In the genomic region with DNA sequence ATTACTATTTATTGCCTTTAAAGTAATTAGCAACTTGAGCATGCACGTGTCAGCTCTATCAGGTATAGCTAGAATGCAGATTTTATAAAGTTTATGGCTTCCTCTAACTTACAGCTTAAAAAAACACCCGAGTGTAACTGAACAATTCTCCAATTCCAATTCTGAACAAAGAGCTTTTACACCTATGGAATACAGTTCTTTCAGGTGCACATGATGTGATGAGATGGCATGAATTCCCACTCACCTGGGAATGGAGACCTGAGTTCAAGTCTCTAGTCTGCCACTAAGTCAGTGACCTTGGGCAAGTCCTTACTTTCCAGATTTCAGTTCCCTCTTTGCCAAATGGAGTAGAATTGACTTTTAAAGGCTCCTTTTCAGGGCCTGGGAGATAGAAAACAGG, we compare ENCODE assay signal across 8 cellular contexts. TPM values are rescaled to one million over a fixed set of nuclear protein-coding genes. Genes with fewer than 3 reads are reported as not detected.
DNase-seq lines count a peak whose midpoint lies in the region; ATAC-seq and TF ChIP-seq lines count a peak whose summit lies in the region.

No MANE protein-coding gene starts in this region.

- POLR2A ChIA-PET in AG04449 (lab: Yijun Ruan, JAX): interaction anchor here (1.1 to 2.9 kb wide), 3 partner anchors 164 to 390 kb away, joined by 3 to 34 read pairs (median 4); no protein-coding TSS in a partner anchor

- H3K4me3 ChIP-seq in AG04449 (ENCODE audit: low read depth, low read length): peak overlapping the region; percentile 77
- peak overlapping the region; percentile 94 for H3K4me3 ChIP-seq in HUES64 (ENCODE audit: low read length)
- H3K4me3 ChIP-seq in cardiac fibroblast (replicated peaks in 1 of 2; ENCODE audit: low read depth in 2 of 2, low read length in 2 of 2): peak overlapping the region; percentile 72 to 78
- H3K4me3 ChIP-seq in mucosa of descending colon: peak overlapping the region; percentile 79

- CTCF ChIA-PET in AG04449 (lab: Yijun Ruan, JAX): interaction anchor here (1.0 to 8.4 kb wide), 2 partner anchors 223 to 228 kb away, joined by 3 to 74 read pairs; no protein-coding TSS in a partner anchor

- H3K4me1 ChIP-seq in HUES64 (ENCODE audit: insufficient read depth, low read length) (peaks cover 37% of the 10 kb centered on the region), mucosa of descending colon (ENCODE audit: low read depth) (peaks cover 32% of the 10 kb centered on the region)

- H3K27me3 ChIP-seq in HUES64 (ENCODE audit: insufficient read depth, low read length): no peaks in the 10 kb centered on the region

- no peak for ATAC-seq in mucosa of descending colon
- no peak for ATAC-seq in HG03280 (IDR thresholded peaks at IDR 0.05; ENCODE audit: unreplicated experiment)
- ATAC-seq in GM18867 (IDR thresholded peaks at IDR 0.05; ENCODE audit: unreplicated experiment): no peak

- 8% methylated on average over 2 of the region's 2 CpGs for WGBS in HUES64

- TF ChIP-seq CTCF in AG04449 (IDR thresholded peaks at IDR 0.05; ENCODE audit: insufficient read depth, low read length, missing control alignments) (no peak), cardiac fibroblast (IDR thresholded peaks at IDR 0.05; ENCODE audit: low read depth, low read length) (no peak), mucosa of descending colon (IDR thresholded peaks at IDR 0.05) (no peak)

- H3K9me3 ChIP-seq in HUES64 (ENCODE audit: insufficient read depth, low read depth, low read length) (no peaks in the 10 kb centered on the region), mucosa of descending colon (no peaks in the 10 kb centered on the region)

- intact Hi-C loops in mucosa of descending colon (cut with DNase I, micrococcal nuclease): loop anchor here (5.0 to 10.0 kb wide), 3 partner anchors 66 to 232 kb away; no protein-coding TSS in a partner anchor

- H3K27ac ChIP-seq in HUES64 (ENCODE audit: low read depth, low read length): peak overlapping the region; percentile 96; the same call in 1 of the 2 replicates

- H3K36me3 ChIP-seq in HUES64 (ENCODE audit: insufficient read depth, low read length) (peaks cover 55% of the 10 kb centered on the region), mucosa of descending colon (ENCODE audit: low read depth) (no peaks in the 10 kb centered on the region)

- DNase-seq in AG04449 (ENCODE audit: low read depth, low spot score) (no peak), cardiac fibroblast (ENCODE audit: low read depth in 2 of 2) (no peak), mucosa of descending colon (no peak), NCI-H2196 (lab: John Stamatoyannopoulos, UW; ENCODE audit: unreplicated experiment) (no peak), hepatic stellate cell (ENCODE audit: low spot score) (no peak)

- H3K9ac ChIP-seq in HUES64 (ENCODE audit: low read depth, low read length): peak overlapping the region; percentile 95

RNA-seq across cellular contexts. Expression of a gene that starts 1.8 kb away (rescaled TPM):
- 154 TPM for polyA plus RNA-seq in HUES64 (2013, experiment 1 of 2)
- polyA plus RNA-seq in HUES64 (2013, experiment 2 of 2): 160 TPM
- total RNA-seq in mucosa of descending colon: 100 to 1,000 TPM; 147 to 181 (median 152) TPM
